In genomic region chr20:51345601-51346101, GRCh38 we compare ENCODE assay signal across 12 cellular contexts.
DNase-seq lines count a peak whose midpoint lies in the region; ATAC-seq, FAIRE-seq and TF ChIP-seq lines count a peak whose summit lies in the region.
"Had no signal": no experiment of that assay in that cellular context is flagged by ENCODE, and none has a peak within 500 bp of the region (broad histone marks: within the 10 kb centered on the region; RNA-seq: fewer than 3 reads in every experiment).

No MANE protein-coding gene starts in this region.

- H3K4me3 ChIP-seq in left ventricle myocardium inferior: no peak overlapping the region
- H3K4me3 ChIP-seq in adipocyte (ENCODE audit: low read length): no peak overlapping the region
- H3K4me3 ChIP-seq in foreskin fibroblast (ENCODE audit: low read depth in 1 of 2, low read length in 2 of 2): no peak overlapping the region
- H3K4me3 ChIP-seq in tibial nerve: no peak overlapping the region
- H3K4me3 ChIP-seq: vagina had no signal

- DNase-seq in cardiac septum (ENCODE audit: low spot score): peak; percentile 59
- DNase-seq in left ventricle myocardium inferior: no peak
- peak; percentile 78 for DNase-seq in adipocyte (ENCODE audit: low read depth)
- DNase-seq in foreskin fibroblast: peak; percentile 92 to 96
- peak; percentile 26 to 27 for DNase-seq in tibial nerve (ENCODE audit: low spot score in 2 of 2)
- no peak for DNase-seq in RCC 7860 (ENCODE audit: low spot score)
- no peak for DNase-seq in activated T-cell treated with anti-CD3 and anti-CD28 coated beads, Interleukin-2, amount 50 U/mL, for 48 hours
- DNase-seq: amygdala, DMS79 had no signal

- intact Hi-C loops in cardiac septum (cut with DNase I) (no loop called here), left ventricle myocardium inferior (cut with micrococcal nuclease) (no loop called here)

- TF ChIP-seq POLR2A in tibial nerve (IDR thresholded peaks at IDR 0.05): no peak

- H3K27ac ChIP-seq in left ventricle myocardium inferior (replicated peaks) (no peak overlapping the region), tibial nerve (no peak overlapping the region)
- H3K27ac ChIP-seq: vagina had no signal

- TF ChIP-seq CTCF in left ventricle myocardium inferior (IDR thresholded peaks at IDR 0.05; ENCODE audit: borderline replicate concordance): no peak
- no peak for TF ChIP-seq CTCF in foreskin fibroblast (IDR thresholded peaks at IDR 0.05; ENCODE audit: low read depth, low read length)
- no peak for TF ChIP-seq CTCF in tibial nerve (IDR thresholded peaks at IDR 0.05)

- peak overlapping the region; percentile 18 for H3K9ac ChIP-seq in adipocyte (ENCODE audit: low read length)

- TF ChIP-seq EP300 in tibial nerve (IDR thresholded peaks at IDR 0.05): no peak

- H3K4me1 ChIP-seq in left ventricle myocardium inferior (no peaks in the 10 kb centered on the region), adipocyte (ENCODE audit: control insufficient read depth, insufficient read depth, low read length) (peaks cover 22% of the 10 kb centered on the region), tibial nerve (peaks cover 0 to 20% (median 0%) of the 10 kb centered on the region in 4 donors)
- H3K4me1 ChIP-seq: vagina had no signal

- ATAC-seq in HG02981 (IDR thresholded peaks at IDR 0.05; ENCODE audit: unreplicated experiment): no peak

- H3K36me3 ChIP-seq in left ventricle myocardium inferior: no peaks in the 10 kb centered on the region
- H3K36me3 ChIP-seq in adipocyte (ENCODE audit: control insufficient read depth, insufficient read depth, low read length, severe bottlenecking): no peaks in the 10 kb centered on the region
- no peaks in the 10 kb centered on the region for H3K36me3 ChIP-seq in tibial nerve
- H3K36me3 ChIP-seq: vagina had no signal

- H3K27me3 ChIP-seq in left ventricle myocardium inferior (ENCODE audit: low read depth) (peaks cover 28% of the 10 kb centered on the region), adipocyte (replicated peaks; ENCODE audit: control insufficient read depth, insufficient read depth, low read length) (no peaks in the 10 kb centered on the region), tibial nerve (no peaks in the 10 kb centered on the region)
- H3K27me3 ChIP-seq: vagina had no signal

- H3K9me3 ChIP-seq in left ventricle myocardium inferior (replicated peaks) (no peaks in the 10 kb centered on the region), adipocyte (ENCODE audit: control insufficient read depth, low read length) (no peaks in the 10 kb centered on the region), tibial nerve (peaks cover 0 to 6% (median 0%) of the 10 kb centered on the region in 4 donors)
- H3K9me3 ChIP-seq: vagina had no signal

- FAIRE-seq in RCC 7860 (lab: Jason Lieb, UNC): no peak
- FAIRE-seq: A204.1 had no signal

- WGBS in tibial nerve, 2 donors: 31 to 44% methylated on average over 8 of the region's 8 CpGs

Comparison
In these comparisons a context has a peak if more than half of its experiments do, and no peak if none do; other contexts are left out.
1. DNase-seq: peak in cardiac septum (single experiment), adipocyte (single experiment), foreskin fibroblast (2 of 2) and tibial nerve (2 of 2); none in left ventricle myocardium inferior (single experiment), RCC 7860 (single experiment) and activated T-cell treated with anti-CD3 and anti-CD28 coated beads, Interleukin-2, amount 50 U/mL, for 48 hours (0 of 2).